ENCODE assay signal across 13 cellular contexts in genomic region chr10:94006591-94007550, GRCh38. TPM values are rescaled to one million over a fixed set of nuclear protein-coding genes. Genes with fewer than 3 reads are reported as not detected.
A peak's percentile ranks its signal among the peaks of the same experiment; 100 is the strongest.
DNase-seq lines count a peak whose midpoint lies in the region; ATAC-seq, FAIRE-seq and TF ChIP-seq lines count a peak whose summit lies in the region.
"Had no signal": no experiment of that assay in that cellular context is flagged by ENCODE, and none has a peak within 500 bp of the region (broad histone marks: within the 10 kb centered on the region; RNA-seq: fewer than 3 reads in every experiment).

No MANE protein-coding gene starts in this region.

- H3K4me1 ChIP-seq in fibroblast of lung (ENCODE audit: control insufficient read depth, extremely low read depth, insufficient read depth, low read length) = peaks cover 5% of the 10 kb centered on the region
- H3K4me1 ChIP-seq in pancreas = peaks cover 8 to 16% (median 15%) of the 10 kb centered on the region in 3 donors

- 13 to 18% methylated on average over 4 of the region's 4 CpGs for WGBS in pancreas, 2 donors
- 32 to 36% methylated on average over 4 of the region's 4 CpGs for WGBS in lower leg skin, 2 donors

- H2AFZ ChIP-seq in fibroblast of lung (ENCODE audit: low read length) = no peak overlapping the region

- H3K27me3 ChIP-seq in fibroblast of lung (ENCODE audit: control insufficient read depth, insufficient read depth, low read length) (no peaks in the 10 kb centered on the region), pancreas (no peaks in the 10 kb centered on the region)

- H3K9me3 ChIP-seq in fibroblast of lung (ENCODE audit: control insufficient read depth, insufficient read depth, low read depth, low read length) (no peaks in the 10 kb centered on the region), pancreas (no peaks in the 10 kb centered on the region)

- H3K27ac ChIP-seq in fibroblast of lung (ENCODE audit: insufficient read depth, low read length) = peak overlapping the region; percentile 15
- H3K27ac ChIP-seq in pancreas = peak overlapping the region in 2 of 4 donors; percentile 39 to 50
- H3K27ac ChIP-seq: HL-60 had no signal

- TF ChIP-seq CTCF in fibroblast of lung (conservative IDR thresholded peaks at IDR 0.05 in 1 of 2, IDR thresholded peaks at IDR 0.05 in 1 of 2; ENCODE audit: low read depth in 1 of 2, low read length in 2 of 2) = no peak
- TF ChIP-seq CTCF in pancreas (IDR thresholded peaks at IDR 0.05) = no peak
- no peak for TF ChIP-seq CTCF in lower leg skin (IDR thresholded peaks at IDR 0.05)

- intact Hi-C loops in pancreas (cut with DNase I) = no loop called here
- intact Hi-C loops in lower leg skin (cut with DNase I; ENCODE audit: low total_unique reads) = no loop called here

- H3K36me3 ChIP-seq in fibroblast of lung (ENCODE audit: control insufficient read depth, insufficient read depth, low read length) (no peaks in the 10 kb centered on the region), pancreas (no peaks in the 10 kb centered on the region)

- no peak for FAIRE-seq in pancreas (lab: Jason Lieb, UNC)

- peak; percentile 88 to 96 (median 94) for ATAC-seq in pancreas

- H3K79me2 ChIP-seq in fibroblast of lung (ENCODE audit: control insufficient read depth, insufficient read depth, low read length) = no peaks in the 10 kb centered on the region

- TF ChIP-seq POLR2A in lower leg skin (IDR thresholded peaks at IDR 0.05) = no peak

- no peak overlapping the region for H3K9ac ChIP-seq in fibroblast of lung (ENCODE audit: insufficient read depth, low read length)

- no peaks in the 10 kb centered on the region for H4K20me1 ChIP-seq in fibroblast of lung (ENCODE audit: control insufficient read depth, extremely low read depth, insufficient read depth, low read length)

- H3K4me3 ChIP-seq in fibroblast of lung (replicated peaks in 1 of 4; ENCODE audit: control extremely low read depth in 1 of 4, insufficient read depth in 1 of 4, low read depth in 3 of 4, low read length in 4 of 4) (no peak overlapping the region), pancreas (no peak overlapping the region), lower leg skin (ENCODE audit: low read depth, poor library complexity, severe bottlenecking) (no peak overlapping the region)

- DNase-seq in DMS153 treated with DMSO at 0.1 percent for 48 hours (lab: John Stamatoyannopoulos, UW; ENCODE audit: unreplicated experiment) = peak; percentile 13
- peak; percentile 98 for DNase-seq in M059J (ENCODE audit: low read depth)
- peak; percentile 86 to 99 for DNase-seq in fibroblast of lung (ENCODE audit: low read depth in 2 of 2)
- DNase-seq in pancreas = peak in 3 of 6 donors; percentile 31 to 47 (median 36)
- no peak for DNase-seq in T-helper 1 cell
- DNase-seq in lower leg skin (ENCODE audit: low spot score in 2 of 2) = no peak
- no peak for DNase-seq in NCI-H1436 (lab: John Stamatoyannopoulos, UW)
- no peak for DNase-seq in activated naive CD4-positive, alpha-beta T cell treated with anti-CD3 and anti-CD28 coated beads, Interleukin-2, amount 50 U/mL, for 16 hours
- DNase-seq: activated CD4-positive, alpha-beta T cell treated with anti-CD3 and anti-CD28 coated beads, Interleukin-2, amount 50 U/mL, for 4 hours; cortex of kidney; naive B cell; NCI-H774 had no signal

- peak overlapping the region; percentile 16 for H3K4me2 ChIP-seq in fibroblast of lung (ENCODE audit: extremely low read depth, insufficient read depth, low read length)

RNA-seq across cellular contexts. Expression of gene PLCE1, which starts 13.1 kb away (rescaled TPM):
- total RNA-seq in M059J (2014; rRNA removed; shearing (Covaris generic)) = 2.3 and 3.4 TPM in 2 replicates
- 0.33 and 1.0 TPM in 2 replicates for total RNA-seq in fibroblast of lung
- polyA plus RNA-seq in fibroblast of lung = 0.52 and 1.2 TPM in 2 replicates
- polyA plus RNA-seq in fibroblast of lung (2012) = 0.61 and 1.7 TPM in 2 replicates
- 0.82 and 2.3 TPM in 2 replicates for polyA minus RNA-seq in fibroblast of lung (ENCODE audit: low replicate concordance)
- 1 to 10 TPM; 3.1 to 7.2 (median 4.6) TPM for total RNA-seq in pancreas
- 1 to 10 TPM; 1.8 to 4.4 TPM for polyA plus RNA-seq in pancreas
- total RNA-seq in lower leg skin = 1 to 10 TPM in 2 of 4 donors, under 1 TPM in 2; 0.25 to 2.7 (median 1.1) TPM

Comparison
In these comparisons a context has a peak if more than half of its experiments do, and no peak if none do; other contexts are left out.
1. DNase-seq: peak in DMS153 treated with DMSO at 0.1 percent for 48 hours (single experiment), M059J (single experiment) and fibroblast of lung (2 of 2); none in T-helper 1 cell (0 of 5), lower leg skin (0 of 2), NCI-H1436 (single experiment) and activated naive CD4-positive, alpha-beta T cell treated with anti-CD3 and anti-CD28 coated beads, Interleukin-2, amount 50 U/mL, for 16 hours (single experiment).